Comparison of ENCODE assay signal across 9 cellular contexts in genomic region chr5:177300236-177300880, GRCh38. TPM values are rescaled to one million over a fixed set of nuclear protein-coding genes. Genes with fewer than 3 reads are reported as not detected.
DNase-seq lines count a peak whose midpoint lies in the region; ATAC-seq, FAIRE-seq and TF ChIP-seq lines count a peak whose summit lies in the region.
"Had no signal": no experiment of that assay in that cellular context is flagged by ENCODE, and none has a peak within 500 bp of the region (broad histone marks: within the 10 kb centered on the region; RNA-seq: fewer than 3 reads in every experiment).

No MANE protein-coding gene starts in this region.

- H3K4me2 ChIP-seq in SK-N-SH (0 out of 2 replicates have a peak overlapping the region, but pooled peaks have one; percentile 17), GM12878 (ENCODE audit: control insufficient read depth, insufficient read depth) (peak overlapping the region; percentile 78)

- peaks cover 9% of the 10 kb centered on the region; the same call in 1 of the 2 replicates for H4K20me1 ChIP-seq in SK-N-SH (ENCODE audit: insufficient read depth)
- H4K20me1 ChIP-seq in GM12878 (ENCODE audit: control insufficient read depth, insufficient read depth) = no peaks in the 10 kb centered on the region

- in situ Hi-C loops in GM12878 (cut with MboI) = no loop called here

- no peak overlapping the region; the same call in 1 of the 2 replicates for H3K9ac ChIP-seq in SK-N-SH
- peak overlapping the region; percentile 18 for H3K9ac ChIP-seq in GM12878 (ENCODE audit: control insufficient read depth, insufficient read depth, low read length)

- POLR2A ChIA-PET in SK-N-SH (lab: Yijun Ruan, JAX) (no interaction called here), GM12878 (lab: Charles Lee) (interaction anchor here (0.5 to 2.2 kb wide), 6 partner anchors 90 to 757 kb away, joined by 3 to 11 read pairs (median 7); partner anchors contain the start of gene NSD1)

- RAD21 ChIA-PET in GM12878 (lab: Charles Lee; ENCODE audit: unreplicated experiment) = interaction anchor here (0.5 to 1.9 kb wide), 6 partner anchors 10 to 186 kb away, joined by 3 to 12 read pairs (median 4); no protein-coding TSS in a partner anchor

- H3K9me3 ChIP-seq in SK-N-SH = no peaks in the 10 kb centered on the region
- H3K9me3 ChIP-seq in GM12878 (replicated peaks; ENCODE audit: control insufficient read depth, insufficient read depth, low read length) = no peaks in the 10 kb centered on the region

- H3K27ac ChIP-seq in SK-N-SH (ENCODE audit: low read depth in 2 of 2, low read length in 1 of 2) = peak overlapping the region; percentile 16 to 40; a peak in 1 of 4 replicates
- peak overlapping the region; percentile 83 for H3K27ac ChIP-seq in GM12878 (ENCODE audit: control insufficient read depth, insufficient read depth)

- peaks cover 13% of the 10 kb centered on the region for H3F3A ChIP-seq in SK-N-SH (replicated peaks; ENCODE audit: insufficient read depth)

- ATAC-seq in GM18861 (IDR thresholded peaks at IDR 0.05; ENCODE audit: unreplicated experiment) (peak; percentile 36), HG03108 (IDR thresholded peaks at IDR 0.05; ENCODE audit: unreplicated experiment) (peak; percentile 36), GM12878 (peak; percentile 64)

- CTCF ChIA-PET in SK-N-SH (lab: Yijun Ruan, JAX) (interaction anchor here (2.0 to 6.5 kb wide), 3 partner anchors 10 to 187 kb away, joined by 6 to 48 read pairs (median 8); no protein-coding TSS in a partner anchor), GM12878 (lab: Yijun Ruan, JAX) (interaction anchor here (0.6 to 4.6 kb wide), 10 partner anchors 9 to 229 kb away, joined by 3 to 35 read pairs (median 5); partner anchors contain the start of gene RGS14)

- H3K27me3 ChIP-seq in SK-N-SH (ENCODE audit: insufficient read depth) (no peaks in the 10 kb centered on the region), GM12878 (replicated peaks in 1 of 2; ENCODE audit: control insufficient read depth in 2 of 2, insufficient read depth in 2 of 2, low read length in 1 of 2) (no peaks in the 10 kb centered on the region)

- H3K79me2 ChIP-seq in SK-N-SH (ENCODE audit: insufficient read depth) = peaks cover 36% of the 10 kb centered on the region
- peaks cover 37% of the 10 kb centered on the region for H3K79me2 ChIP-seq in GM12878 (ENCODE audit: control insufficient read depth, insufficient read depth, low read length)

- H3K36me3 ChIP-seq in SK-N-SH (replicated peaks in 1 of 2; ENCODE audit: control insufficient read depth in 1 of 2, insufficient read depth in 2 of 2, low read length in 1 of 2) = peaks cover 17 to 55% of the 10 kb centered on the region in 2 experiments
- H3K36me3 ChIP-seq in GM12878 (ENCODE audit: control insufficient read depth in 2 of 2, insufficient read depth in 2 of 2, low read length in 1 of 2) = peaks cover 5 to 14% of the 10 kb centered on the region in 2 experiments; a peak in 3 of 4 replicates

- DNase-seq in SK-N-SH (no peak), GM12878 (ENCODE audit: low read depth, low spot score) (peak; percentile 77), iris pigment epithelial cell (ENCODE audit: low read depth) (peak; percentile 88), NCI-H1048 (lab: John Stamatoyannopoulos, UW) (no peak), SHP77 treated with DMSO at 0.1 percent for 48 hours (lab: John Stamatoyannopoulos, UW) (no peak)
- DNase-seq in stimulated activated CD8-positive, alpha-beta memory T cell treated with anti-CD3 and anti-CD28 coated beads, Interleukin-15, amount 100 ng/mL, for 1 hour (ENCODE audit: low read depth) = peak; percentile 51

- TF ChIP-seq POLR2A in GM12878 (IDR thresholded peaks at IDR 0.05; ENCODE audit: low read depth, low read length) = no peak

- TF ChIP-seq RAD21 in SK-N-SH (IDR thresholded peaks at IDR 0.05; ENCODE audit: low read length) = no peak
- TF ChIP-seq RAD21 in GM12878 (IDR thresholded peaks at IDR 0.05; ENCODE audit: insufficient read depth, low read depth, low read length) = no peak

- intact Hi-C loops in GM12878 (cut with micrococcal nuclease; ENCODE audit: unreplicated experiment) = loop anchor here (5.0 to 10.0 kb wide), 3 partner anchors 163 to 294 kb away; partner anchors contain the start of gene TMED9

- H3K9me2 ChIP-seq in SK-N-SH = no peaks in the 10 kb centered on the region

- SMC1A ChIA-PET in GM12878 (lab: Charles Lee; ENCODE audit: uncharacterized antibody, unreplicated experiment) = interaction anchor here (2.0 kb wide), 1 partner anchor 10 kb away, joined by 10 read pairs; the partner anchor contains the start of gene MXD3

- TSS peak; percentile 36 for BruUV-seq in GM12878 (replicated peaks; lab: Mats Ljungman, UMichigan)

- TF ChIP-seq CTCF in SK-N-SH (IDR thresholded peaks at IDR 0.05) = peak; percentile 29
- TF ChIP-seq CTCF in GM12878 (IDR thresholded peaks at IDR 0.05 in 2 of 3, conservative IDR thresholded peaks at IDR 0.05 in 1 of 3; ENCODE audit: control insufficient read depth in 2 of 3, extremely low read depth in 1 of 3, insufficient read depth in 1 of 3, low read depth in 3 of 3, low read length in 3 of 3) = peak in 1 of 3 experiments; percentile 6; a peak in 1 of 6 replicates

- H3K4me1 ChIP-seq in SK-N-SH (ENCODE audit: control insufficient read depth in 1 of 2, insufficient read depth in 2 of 2, low read depth in 1 of 2, low read length in 1 of 2) (peaks cover 0 to 23% of the 10 kb centered on the region in 2 experiments; a peak in 1 of 4 replicates), GM12878 (ENCODE audit: control insufficient read depth, insufficient read depth, low read length) (peaks cover 48% of the 10 kb centered on the region)

- H2AFZ ChIP-seq in SK-N-SH (ENCODE audit: low read depth) (no peak overlapping the region), GM12878 (ENCODE audit: control insufficient read depth, low read depth, low read length) (no peak overlapping the region)

- 60% methylated on average over 4 of the region's 4 CpGs for WGBS in SK-N-SH (ENCODE audit: low lambda C conversion rate)
- WGBS in GM12878 (ENCODE audit: insufficient coverage, insufficient replicate concordance, low lambda C conversion rate, missing lambda C conversion rate) = 0% methylated on average over 4 of the region's 4 CpGs

- no peak overlapping the region for H3K4me3 ChIP-seq in SK-N-SH (ENCODE audit: low read depth in 2 of 2, low read length in 1 of 2)
- H3K4me3 ChIP-seq in GM12878 = peak overlapping the region; percentile 34

- peak; percentile 94 for FAIRE-seq in GM12878 (lab: Jason Lieb, UNC)
- FAIRE-seq: endometrium had no signal

- TF ChIP-seq EP300 in SK-N-SH (IDR thresholded peaks at IDR 0.05; ENCODE audit: borderline replicate concordance in 1 of 2, low read depth in 1 of 2, low read length in 1 of 2) (no peak), GM12878 (IDR thresholded peaks at IDR 0.05; ENCODE audit: borderline replicate concordance in 1 of 2, control insufficient read depth in 1 of 2, low read depth in 2 of 2, low read length in 2 of 2) (peak; percentile 60 to 66; a peak in 2 of 4 replicates)

RNA-seq across cellular contexts. Expression of gene RAB24, which starts 3.2 kb away (rescaled TPM):
- 101 and 117 TPM in 2 replicates for polyA plus RNA-seq in SK-N-SH (2012; rRNA removed)
- 51.5 and 65.6 TPM in 2 replicates for polyA plus RNA-seq in SK-N-SH (2012; cell fraction: cytosol; rRNA removed)
- 383 and 489 TPM in 2 replicates for polyA plus RNA-seq in SK-N-SH (2012; cell fraction: nucleus; rRNA removed)
- 10.2 and 10.5 TPM in 2 replicates for total RNA-seq in GM12878 (2013; cell fraction: nucleolus; rRNA removed)
- 25.7 and 31.0 TPM in 2 replicates for total RNA-seq in GM12878 (2014; rRNA removed)
- 11.9 and 12.1 TPM in 2 replicates for total RNA-seq in GM12878 (2014; rRNA removed; fragmentation: Illumina TruSeq; extraction: Trizol)
- total RNA-seq in GM12878 (2021) = 27.6 and 30.3 TPM in 2 replicates
- 18.3 TPM for polyA plus RNA-seq in GM12878 (2011; ENCODE audit: low read depth)
- 15.0 and 22.3 TPM in 2 replicates for polyA plus RNA-seq in GM12878 (2011; rRNA removed)
- 29.7 and 37.0 TPM in 2 replicates for polyA plus RNA-seq in GM12878 (2011; cell fraction: cytosol; rRNA removed)
- polyA plus RNA-seq in GM12878 (2011; cell fraction: nucleus; rRNA removed) = 63.9 and 79.7 TPM in 2 replicates
- 29.2 and 29.8 TPM in 2 replicates for polyA plus RNA-seq in GM12878 (2012)
- polyA plus RNA-seq in GM12878 (2014; fragmentation: Illumina TruSeq; extraction: Trizol) = 14.1 and 15.1 TPM in 2 replicates
- 10 to 100 TPM in 1 of 2 experiments, 1 to 10 TPM in 1; 8.0 to 12.8 TPM for polyA plus RNA-seq in GM12878 (2014; fragmentation: Nextera tagmentation; extraction: Ambion mirVana)
- 44.4 and 50.8 TPM in 2 replicates for polyA plus RNA-seq in GM12878 (2014; rRNA removed)
- polyA plus RNA-seq in GM12878 (2016; fragmentation: Nextera tagmentation; extraction: Ambion mirVana) = 10 to 100 TPM; 26.4 to 28.4 TPM
- 6.9 and 10.0 TPM in 2 replicates for polyA minus RNA-seq in GM12878 (2011; rRNA and poly(A)+ RNA removed)
- polyA minus RNA-seq in GM12878 (2011; cell fraction: cytosol; rRNA and poly(A)+ RNA removed) = 3.6 and 5.7 TPM in 2 replicates
- polyA minus RNA-seq in GM12878 (2011; cell fraction: nucleus; rRNA and poly(A)+ RNA removed) = 9.4 and 16.1 TPM in 2 replicates

RNA-seq across cellular contexts. Expression of gene PRELID1, which starts 3.2 kb away (rescaled TPM):
- polyA plus RNA-seq in SK-N-SH (2012; rRNA removed) (344 TPM in 2 replicates), GM12878 (2011; rRNA removed) (171 and 256 TPM in 2 replicates), GM12878 (2014; fragmentation: Illumina TruSeq; extraction: Trizol) (157 and 248 TPM in 2 replicates), GM12878 (2014; fragmentation: Nextera tagmentation; extraction: Ambion mirVana) (100 to 1,000 TPM in 1 of 2 experiments, 10 to 100 TPM in 1; 30.9 to 106 TPM), GM12878 (2014; rRNA removed) (414 and 449 TPM in 2 replicates), GM12878 (2016; fragmentation: Nextera tagmentation; extraction: Ambion mirVana) (100 to 1,000 TPM; 529 to 584 TPM)
- 275 and 308 TPM in 2 replicates for polyA plus RNA-seq in SK-N-SH (2012; cell fraction: cytosol; rRNA removed)
- 121 and 150 TPM in 2 replicates for polyA plus RNA-seq in SK-N-SH (2012; cell fraction: nucleus; rRNA removed)
- 23.2 and 24.5 TPM in 2 replicates for total RNA-seq in GM12878 (2013; cell fraction: nucleolus; rRNA removed)
- total RNA-seq in GM12878 (2014; rRNA removed) (190 and 251 TPM in 2 replicates), GM12878 (2014; rRNA removed; fragmentation: Illumina TruSeq; extraction: Trizol) (221 and 242 TPM in 2 replicates), GM12878 (2021) (259 and 261 TPM in 2 replicates)
- polyA plus RNA-seq in GM12878 (2011; ENCODE audit: low read depth) = 42.5 TPM
- polyA plus RNA-seq in GM12878 (2011; cell fraction: cytosol; rRNA removed) = 352 and 401 TPM in 2 replicates
- 123 and 139 TPM in 2 replicates for polyA plus RNA-seq in GM12878 (2011; cell fraction: nucleus; rRNA removed)
- polyA plus RNA-seq in GM12878 (2012) = 120 and 141 TPM in 2 replicates
- 114 and 144 TPM in 2 replicates for polyA minus RNA-seq in GM12878 (2011; rRNA and poly(A)+ RNA removed)
- polyA minus RNA-seq in GM12878 (2011; cell fraction: cytosol; rRNA and poly(A)+ RNA removed) = 60.1 and 62.4 TPM in 2 replicates
- polyA minus RNA-seq in GM12878 (2011; cell fraction: nucleus; rRNA and poly(A)+ RNA removed) = 28.7 and 43.0 TPM in 2 replicates

RNA-seq across cellular contexts. Expression of gene MXD3, which starts 11.3 kb away (rescaled TPM):
- polyA plus RNA-seq in SK-N-SH (2012; rRNA removed) (22.6 and 23.1 TPM in 2 replicates), GM12878 (2011; rRNA removed) (4.1 and 13.3 TPM in 2 replicates), GM12878 (2014; fragmentation: Illumina TruSeq; extraction: Trizol) (0.79 and 1.7 TPM in 2 replicates), GM12878 (2014; fragmentation: Nextera tagmentation; extraction: Ambion mirVana) (under 1 TPM; 0.24 to 0.93 TPM), GM12878 (2014; rRNA removed) (29.8 and 36.2 TPM in 2 replicates), GM12878 (2016; fragmentation: Nextera tagmentation; extraction: Ambion mirVana) (10 to 100 TPM; 13.7 to 15.5 TPM)
- polyA plus RNA-seq in SK-N-SH (2012; cell fraction: cytosol; rRNA removed) = 5.8 and 10.4 TPM in 2 replicates
- polyA plus RNA-seq in SK-N-SH (2012; cell fraction: nucleus; rRNA removed) = 81.3 and 94.3 TPM in 2 replicates
- 14.3 and 15.7 TPM in 2 replicates for total RNA-seq in GM12878 (2013; cell fraction: nucleolus; rRNA removed)
- total RNA-seq in GM12878 (2014; rRNA removed) (26.9 and 27.4 TPM in 2 replicates), GM12878 (2014; rRNA removed; fragmentation: Illumina TruSeq; extraction: Trizol) (3.5 and 3.8 TPM in 2 replicates), GM12878 (2021) (20.5 and 26.7 TPM in 2 replicates)
- polyA plus RNA-seq in GM12878 (2011; ENCODE audit: low read depth) = 2.8 TPM
- 13.5 and 26.2 TPM in 2 replicates for polyA plus RNA-seq in GM12878 (2011; cell fraction: cytosol; rRNA removed)
- polyA plus RNA-seq in GM12878 (2011; cell fraction: nucleus; rRNA removed) = 63.9 and 69.4 TPM in 2 replicates
- 14.0 and 14.1 TPM in 2 replicates for polyA plus RNA-seq in GM12878 (2012)
- polyA minus RNA-seq in GM12878 (2011; rRNA and poly(A)+ RNA removed) = 3.0 and 7.4 TPM in 2 replicates
- polyA minus RNA-seq in GM12878 (2011; cell fraction: cytosol; rRNA and poly(A)+ RNA removed) = 3.8 and 6.5 TPM in 2 replicates
- 9.9 and 20.9 TPM in 2 replicates for polyA minus RNA-seq in GM12878 (2011; cell fraction: nucleus; rRNA and poly(A)+ RNA removed)

RNA-seq across cellular contexts. Expression of gene LMAN2, which starts 51.1 kb away (rescaled TPM):
- polyA plus RNA-seq in SK-N-SH (2012; rRNA removed) = 380 and 500 TPM in 2 replicates
- polyA plus RNA-seq in SK-N-SH (2012; cell fraction: cytosol; rRNA removed) = 314 and 316 TPM in 2 replicates
- polyA plus RNA-seq in SK-N-SH (2012; cell fraction: nucleus; rRNA removed) = 380 and 476 TPM in 2 replicates
- total RNA-seq in GM12878 (2013; cell fraction: nucleolus; rRNA removed) = 195 and 213 TPM in 2 replicates
- 184 and 207 TPM in 2 replicates for total RNA-seq in GM12878 (2014; rRNA removed)
- total RNA-seq in GM12878 (2014; rRNA removed; fragmentation: Illumina TruSeq; extraction: Trizol) = 98.9 and 112 TPM in 2 replicates
- total RNA-seq in GM12878 (2021) = 117 and 121 TPM in 2 replicates
- 35.5 TPM for polyA plus RNA-seq in GM12878 (2011; ENCODE audit: low read depth)
- 55.9 and 104 TPM in 2 replicates for polyA plus RNA-seq in GM12878 (2011; rRNA removed)
- polyA plus RNA-seq in GM12878 (2011; cell fraction: cytosol; rRNA removed) = 273 and 308 TPM in 2 replicates
- polyA plus RNA-seq in GM12878 (2011; cell fraction: nucleus; rRNA removed) = 210 and 234 TPM in 2 replicates
- polyA plus RNA-seq in GM12878 (2012) = 139 and 151 TPM in 2 replicates
- 84.1 and 178 TPM in 2 replicates for polyA plus RNA-seq in GM12878 (2014; fragmentation: Illumina TruSeq; extraction: Trizol)
- polyA plus RNA-seq in GM12878 (2014; fragmentation: Nextera tagmentation; extraction: Ambion mirVana) = 10 to 100 TPM in 1 of 2 experiments, 1 to 10 TPM in 1; 2.4 to 11.4 TPM
- polyA plus RNA-seq in GM12878 (2014; rRNA removed) = 179 and 230 TPM in 2 replicates
- 100 to 1,000 TPM; 252 to 264 TPM for polyA plus RNA-seq in GM12878 (2016; fragmentation: Nextera tagmentation; extraction: Ambion mirVana)
- 197 and 327 TPM in 2 replicates for polyA minus RNA-seq in GM12878 (2011; rRNA and poly(A)+ RNA removed)
- polyA minus RNA-seq in GM12878 (2011; cell fraction: cytosol; rRNA and poly(A)+ RNA removed) = 100 and 110 TPM in 2 replicates
- 69.0 and 97.6 TPM in 2 replicates for polyA minus RNA-seq in GM12878 (2011; cell fraction: nucleus; rRNA and poly(A)+ RNA removed)

RNA-seq across cellular contexts. Expression of gene RGS14, which starts 57.4 kb away (rescaled TPM):
- 26.5 and 27.6 TPM in 2 replicates for polyA plus RNA-seq in SK-N-SH (2012; rRNA removed)
- 11.1 and 16.3 TPM in 2 replicates for polyA plus RNA-seq in SK-N-SH (2012; cell fraction: cytosol; rRNA removed)
- polyA plus RNA-seq in SK-N-SH (2012; cell fraction: nucleus; rRNA removed) = 31.0 and 67.8 TPM in 2 replicates
- total RNA-seq in GM12878 (2013; cell fraction: nucleolus; rRNA removed) = 111 and 131 TPM in 2 replicates
- 56.5 and 68.1 TPM in 2 replicates for total RNA-seq in GM12878 (2014; rRNA removed)
- total RNA-seq in GM12878 (2014; rRNA removed; fragmentation: Illumina TruSeq; extraction: Trizol) = 25.1 and 30.4 TPM in 2 replicates
- total RNA-seq in GM12878 (2021) = 65.6 and 72.9 TPM in 2 replicates
- 6.4 TPM for polyA plus RNA-seq in GM12878 (2011; ENCODE audit: low read depth)
- 28.8 and 57.1 TPM in 2 replicates for polyA plus RNA-seq in GM12878 (2011; rRNA removed)
- 90.6 and 104 TPM in 2 replicates for polyA plus RNA-seq in GM12878 (2011; cell fraction: cytosol; rRNA removed)
- 281 and 299 TPM in 2 replicates for polyA plus RNA-seq in GM12878 (2011; cell fraction: nucleus; rRNA removed)
- 30.7 and 40.7 TPM in 2 replicates for polyA plus RNA-seq in GM12878 (2012)
- 4.4 and 35.8 TPM in 2 replicates for polyA plus RNA-seq in GM12878 (2014; fragmentation: Illumina TruSeq; extraction: Trizol)
- polyA plus RNA-seq in GM12878 (2014; fragmentation: Nextera tagmentation; extraction: Ambion mirVana) = 1 to 10 TPM in 1 of 2 experiments, under 1 TPM in 1; 0.19 to 1.3 TPM
- polyA plus RNA-seq in GM12878 (2014; rRNA removed) = 88.7 and 91.9 TPM in 2 replicates
- polyA plus RNA-seq in GM12878 (2016; fragmentation: Nextera tagmentation; extraction: Ambion mirVana) = 10 to 100 TPM; 53.6 to 56.0 TPM
- 40.5 and 82.2 TPM in 2 replicates for polyA minus RNA-seq in GM12878 (2011; rRNA and poly(A)+ RNA removed)
- polyA minus RNA-seq in GM12878 (2011; cell fraction: cytosol; rRNA and poly(A)+ RNA removed) = 26.2 and 29.3 TPM in 2 replicates
- 52.3 and 74.0 TPM in 2 replicates for polyA minus RNA-seq in GM12878 (2011; cell fraction: nucleus; rRNA and poly(A)+ RNA removed)

Comparison
In these comparisons a context has a peak if more than half of its experiments do, and no peak if none do; other contexts are left out.
1. DNase-seq: peak in GM12878 (single experiment), iris pigment epithelial cell (single experiment) and stimulated activated CD8-positive, alpha-beta memory T cell treated with anti-CD3 and anti-CD28 coated beads, Interleukin-15, amount 100 ng/mL, for 1 hour (single experiment); none in SK-N-SH (single experiment), NCI-H1048 (single experiment) and SHP77 treated with DMSO at 0.1 percent for 48 hours (single experiment).
2. Peak in every context shown above with its lines, with median percentiles within 50 percentile points of each other: ATAC-seq.